In the genomic region with DNA sequence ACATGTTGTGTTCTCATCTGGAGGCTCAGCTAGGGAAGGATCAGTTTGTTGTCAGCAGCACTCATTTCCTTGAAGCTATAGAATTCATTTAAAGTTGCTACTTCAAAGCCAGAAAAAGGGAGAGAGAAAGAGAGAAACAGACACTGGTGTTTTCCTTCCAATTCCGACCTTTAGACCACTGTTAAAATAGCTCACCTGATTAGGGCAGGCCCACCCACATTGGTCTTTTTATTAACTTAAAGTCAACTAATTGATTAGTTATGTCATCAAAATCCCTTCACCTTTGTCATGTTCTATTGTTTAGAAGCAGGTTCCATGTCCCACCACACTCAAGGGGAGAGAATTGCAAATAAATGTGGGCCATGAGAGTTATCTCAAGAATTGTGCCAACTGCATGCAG, we compare ENCODE assay signal across 8 cellular contexts.
"Had no signal": no experiment of that assay in that cellular context is flagged by ENCODE, and none has a peak within 500 bp of the region (broad histone marks: within the 10 kb centered on the region; RNA-seq: fewer than 3 reads in every experiment).

No MANE protein-coding gene starts in this region.

- H3K27ac ChIP-seq: HL-60, KMS-11 had no signal

- H3K27ac Mint-ChIP-seq: IgD-negative memory B cell had no signal

- H3K27me3 Mint-ChIP-seq: IgD-negative memory B cell had no signal

- H3K4me1 Mint-ChIP-seq: IgD-negative memory B cell had no signal

- H3K36me3 Mint-ChIP-seq: IgD-negative memory B cell had no signal

- H3K9ac ChIP-seq: KMS-11 had no signal

- ATAC-seq: HepG2 had no signal

- H3K4me3 Mint-ChIP-seq: IgD-negative memory B cell had no signal

- H3K4me2 ChIP-seq: KMS-11 had no signal

- FAIRE-seq: HepG2, HTR-8/SVneo had no signal

- DNase-seq: IMR-90, KBM-7, KG1 had no signal
